Comparison of ENCODE assay signal across 1 cellular context in genomic region chr12:110266381-110266909, GRCh38.
TF ChIP-seq lines count a peak whose summit lies in the region.

No MANE protein-coding gene starts in this region.

TF ChIP-seq in K562, 482 proteins besides CTCF, POLR2A, EP300 and RAD21 (continued from another document and continues in another):
- TF ChIP-seq MGA (IDR thresholded peaks at IDR 0.05): peak; percentile 97
- no peak for TF ChIP-seq COPS2 (conservative IDR thresholded peaks at IDR 0.05)
- no peak for TF ChIP-seq PHF21A (IDR thresholded peaks at IDR 0.05; ENCODE audit: borderline replicate concordance, low read depth)
- no peak for TF ChIP-seq DMBX1 (CRISPR knock-in tag; IDR thresholded peaks at IDR 0.05; ENCODE audit: borderline replicate concordance)
- no peak for TF ChIP-seq BCOR (IDR thresholded peaks at IDR 0.05)
- TF ChIP-seq SPI1 (IDR thresholded peaks at IDR 0.05; ENCODE audit: borderline replicate concordance, low read depth, low read length): no peak
- no peak for TF ChIP-seq ZNF280A (IDR thresholded peaks at IDR 0.05; ENCODE audit: low read depth, partially characterized antibody)
- no peak for TF ChIP-seq PCBP1 (IDR thresholded peaks at IDR 0.05; ENCODE audit: low read depth, low read length, poor library complexity, severe bottlenecking)
- TF ChIP-seq CREB3L1 (IDR thresholded peaks at IDR 0.05; ENCODE audit: borderline replicate concordance, low read depth): peak; percentile 49; the same call in 1 of the 2 replicates
- no peak for TF ChIP-seq ZNF280B (CRISPR knock-in tag; IDR thresholded peaks at IDR 0.05)
- no peak for TF ChIP-seq NR1H2 (CRISPR knock-in tag; IDR thresholded peaks at IDR 0.05)
- peak; percentile 79; the same call in 1 of the 2 replicates for TF ChIP-seq RAD51 (IDR thresholded peaks at IDR 0.05; ENCODE audit: borderline replicate concordance, low read depth)
- no peak for TF ChIP-seq ZNF24 (IDR thresholded peaks at IDR 0.05)
- TF ChIP-seq NCOA1 (IDR thresholded peaks at IDR 0.05; ENCODE audit: low read depth): no peak
- no peak for TF ChIP-seq ZKSCAN8 (CRISPR knock-in tag; IDR thresholded peaks at IDR 0.05)
- TF ChIP-seq ZBTB8A (IDR thresholded peaks at IDR 0.05; ENCODE audit: partially characterized antibody): no peak
- no peak for TF ChIP-seq SP1 (CRISPR knock-in tag; IDR thresholded peaks at IDR 0.05)
- no peak for TF ChIP-seq BRF1 (IDR thresholded peaks at IDR 0.05; ENCODE audit: borderline replicate concordance, extremely low read depth, insufficient read length)
- TF ChIP-seq MLLT1 (IDR thresholded peaks at IDR 0.05): no peak
- TF ChIP-seq ZNF707 (CRISPR knock-in tag; conservative IDR thresholded peaks at IDR 0.05): no peak
- no peak for TF ChIP-seq ATF3 (IDR thresholded peaks at IDR 0.05)
- TF ChIP-seq ATF3 (CRISPR knock-in tag; conservative IDR thresholded peaks at IDR 0.05): no peak
- TF ChIP-seq E2F6 (IDR thresholded peaks at IDR 0.05; ENCODE audit: borderline replicate concordance in 1 of 2, extremely low read depth in 1 of 2, insufficient read depth in 1 of 2, insufficient read length in 1 of 2, low read depth in 1 of 2, low read length in 1 of 2, poor library complexity in 1 of 2, severe bottlenecking in 1 of 2): peak; percentile 14 to 70
- no peak for TF ChIP-seq GMEB1 (CRISPR knock-in tag; IDR thresholded peaks at IDR 0.05)
